In the genomic region with DNA sequence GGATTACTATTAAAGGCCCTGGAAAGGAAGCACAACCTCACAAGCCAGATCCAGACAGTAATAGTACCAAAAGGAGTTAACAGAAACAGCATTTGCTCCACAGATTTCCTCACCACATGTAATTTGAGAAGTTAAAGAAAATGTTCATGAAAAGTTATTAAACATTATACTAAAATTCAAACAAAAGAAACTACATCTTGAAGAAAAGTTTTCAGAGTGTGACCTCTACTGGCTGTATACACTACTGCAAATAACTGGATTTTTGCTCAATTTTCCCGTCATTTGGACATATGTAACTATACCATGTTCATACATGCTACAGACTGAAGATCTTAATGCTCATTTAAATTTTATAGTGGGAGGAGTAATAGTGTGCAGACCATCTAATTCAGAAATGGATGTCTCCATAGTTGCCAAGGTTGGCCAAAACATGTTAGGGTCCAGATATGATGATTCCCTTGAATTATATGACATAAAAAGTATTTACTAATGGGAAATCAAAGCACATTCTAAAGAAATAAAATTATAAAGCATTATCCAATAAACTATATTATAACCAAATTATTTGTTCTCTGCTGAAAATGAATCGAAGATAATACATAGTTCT, we compare ENCODE assay signal across 8 cellular contexts. TPM values are rescaled to one million over a fixed set of nuclear protein-coding genes. Genes with fewer than 3 reads are reported as not detected.
DNase-seq lines count a peak whose midpoint lies in the region; ATAC-seq and TF ChIP-seq lines count a peak whose summit lies in the region.

No MANE protein-coding gene starts in this region.

- POLR2A ChIA-PET in AG04449 (lab: Yijun Ruan, JAX) = no interaction called here

- H3K4me3 ChIP-seq in AG04449 (ENCODE audit: low read depth, low read length) (no peak overlapping the region), Peyer's patch (no peak overlapping the region), fibroblast of mammary gland (ENCODE audit: control insufficient read depth, low read depth, low read length) (no peak overlapping the region), tibial artery (no peak overlapping the region)

- ATAC-seq in GM18498 (IDR thresholded peaks at IDR 0.05; ENCODE audit: unreplicated experiment) (peak; percentile 51), GM21717 (IDR thresholded peaks at IDR 0.05; ENCODE audit: unreplicated experiment) (no peak), GM21390 (IDR thresholded peaks at IDR 0.05; ENCODE audit: unreplicated experiment) (no peak)

- DNase-seq in AG04449 (ENCODE audit: low read depth, low spot score) (no peak), Peyer's patch (no peak), fibroblast of mammary gland (ENCODE audit: low read depth) (peak; percentile 57), tibial artery (no peak), COLO668 (lab: John Stamatoyannopoulos, UW; ENCODE audit: unreplicated experiment) (no peak)

- TF ChIP-seq CTCF in AG04449 (IDR thresholded peaks at IDR 0.05; ENCODE audit: insufficient read depth, low read length, missing control alignments) = peak; percentile 41
- TF ChIP-seq CTCF in Peyer's patch (IDR thresholded peaks at IDR 0.05) = peak; percentile 38 to 58 (median 48)
- peak; percentile 73 for TF ChIP-seq CTCF in fibroblast of mammary gland (conservative IDR thresholded peaks at IDR 0.05; ENCODE audit: control insufficient read depth, insufficient read depth, low read depth, low read length)
- TF ChIP-seq CTCF in tibial artery (IDR thresholded peaks at IDR 0.05) = peak; percentile 48 to 50

- H3K9me3 ChIP-seq in Peyer's patch (no peaks in the 10 kb centered on the region), tibial artery (no peaks in the 10 kb centered on the region)

- CTCF ChIA-PET in AG04449 (lab: Yijun Ruan, JAX) = interaction anchor here (0.8 to 2.4 kb wide), 13 partner anchors 13 to 820 kb away, joined by 3 to 40 read pairs (median 4); partner anchors contain the start of gene GLIPR1L1

- intact Hi-C loops in tibial artery (cut with DNase I; ENCODE audit: low total_unique reads) = loop anchor here (10.0 kb wide), 1 partner anchor 171 kb away; the partner anchor contains the start of genes CAPS2 and GLIPR1L1

- H3K4me1 ChIP-seq in Peyer's patch = peaks cover 0 to 15% (median 4%) of the 10 kb centered on the region in 4 donors
- H3K4me1 ChIP-seq in tibial artery = peaks cover 0 to 30% (median 13%) of the 10 kb centered on the region in 4 donors

- no peak for TF ChIP-seq POLR2A in Peyer's patch (IDR thresholded peaks at IDR 0.05)

- H3K27ac ChIP-seq in Peyer's patch (no peak overlapping the region), tibial artery (no peak overlapping the region)

- no peaks in the 10 kb centered on the region for H3K27me3 ChIP-seq in Peyer's patch
- no peaks in the 10 kb centered on the region for H3K27me3 ChIP-seq in tibial artery

- H3K36me3 ChIP-seq in Peyer's patch (peaks cover 0 to 50% (median 0%) of the 10 kb centered on the region in 3 donors), tibial artery (peaks cover 30 to 63% (median 37%) of the 10 kb centered on the region in 3 donors)

RNA-seq across cellular contexts. Expression of gene KRR1, which starts 5.6 kb away (rescaled TPM):
- 10 to 100 TPM; 11.5 to 37.1 (median 24.7) TPM for total RNA-seq in Peyer's patch

RNA-seq across cellular contexts. Expression of gene GLIPR1, which starts 25.3 kb away (rescaled TPM):
- total RNA-seq in Peyer's patch = 10 to 100 TPM in 2 of 4 donors, 1 to 10 TPM in 2; 1.4 to 47.0 (median 7.2) TPM
